ENCODE assay signal across 8 cellular contexts in the genomic region with DNA sequence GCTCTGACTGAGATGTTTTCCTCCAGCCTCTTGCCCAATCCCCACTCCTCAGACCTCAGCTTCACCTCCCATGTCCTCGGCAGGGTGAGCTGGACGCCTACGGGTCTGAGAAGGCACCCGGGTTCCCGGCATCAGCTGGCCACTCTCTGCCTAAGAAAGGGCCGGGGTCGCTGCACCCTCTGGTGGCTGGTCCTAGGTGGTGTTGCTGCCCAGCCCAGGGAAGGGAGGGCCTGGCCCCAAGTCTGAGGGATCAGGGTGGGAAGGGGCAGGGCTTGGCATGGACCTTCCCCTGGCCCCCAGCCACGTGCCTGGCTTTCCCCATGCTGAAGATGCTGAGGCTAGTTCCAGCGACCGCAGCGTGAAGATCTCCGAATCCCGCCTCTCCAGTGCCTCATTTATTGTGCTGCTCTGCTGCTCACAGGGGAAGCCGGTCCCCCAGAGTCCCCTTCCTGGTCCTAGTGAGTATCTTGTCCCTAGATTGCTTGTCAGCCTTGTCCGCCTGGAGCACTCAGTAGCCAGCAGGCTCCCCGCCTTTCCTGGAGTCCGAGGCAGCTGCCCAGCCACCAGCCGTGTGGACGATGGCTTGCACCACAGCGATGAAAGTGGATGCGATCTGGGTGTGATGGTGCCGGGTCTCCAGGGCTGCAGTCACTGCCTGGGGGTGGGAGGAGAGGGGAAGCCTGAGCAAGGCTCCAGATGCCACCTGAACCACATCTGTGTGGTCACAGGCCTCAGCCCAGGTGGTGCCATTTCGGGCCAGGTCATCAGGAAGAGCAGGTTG. TPM values are rescaled to one million over a fixed set of nuclear protein-coding genes. Genes with fewer than 3 reads are reported as not detected.
DNase-seq lines count a peak whose midpoint lies in the region; ATAC-seq, FAIRE-seq and TF ChIP-seq lines count a peak whose summit lies in the region.

No MANE protein-coding gene starts in this region.

- no peak overlapping the region for H3K4me2 ChIP-seq in neural cell (ENCODE audit: low read length)

- no peaks in the 10 kb centered on the region for H3K9me2 ChIP-seq in neural cell (ENCODE audit: insufficient read depth, low read length)

- no peak for FAIRE-seq in H54 (lab: Jason Lieb, UNC)

- no peak overlapping the region for H2AFZ ChIP-seq in neural cell (ENCODE audit: low read depth, low read length)

- peak; percentile 86 for TF ChIP-seq CTCF in C4-2B (conservative IDR thresholded peaks at IDR 0.05)
- peak; percentile 95 for TF ChIP-seq CTCF in fibroblast of the aortic adventitia (IDR thresholded peaks at IDR 0.05; ENCODE audit: insufficient read depth, low read length)
- peak; percentile 64 for TF ChIP-seq CTCF in neural cell (IDR thresholded peaks at IDR 0.05; ENCODE audit: poor library complexity, severe bottlenecking)

- H3K4me1 ChIP-seq in thymus (ENCODE audit: control insufficient read depth, insufficient read depth, low read length), result peaks cover 12% of the 10 kb centered on the region

- no peak for ATAC-seq in GM21717 (IDR thresholded peaks at IDR 0.05; ENCODE audit: unreplicated experiment)

- WGBS in thymus, result 67% methylated on average over 23 of the region's 23 CpGs

- TF ChIP-seq POLR2A in H54 (IDR thresholded peaks at IDR 0.05; ENCODE audit: low read depth, low read length), result no peak

- TF ChIP-seq EP300 in neural cell (conservative IDR thresholded peaks at IDR 0.05; ENCODE audit: poor library complexity, severe bottlenecking), result no peak

- DNase-seq in H54 (ENCODE audit: insufficient read length, low spot score) (peak; percentile 68), OCI-M1 (lab: John Stamatoyannopoulos, UW) (peak; percentile 89), activated T-helper 1 cell treated with Interleukin-2 at 50 U/mL for 16 hours (ENCODE audit: low read depth) (peak; percentile 18), fibroblast of the aortic adventitia (ENCODE audit: low read depth) (peak; percentile 99)

- H3K27ac ChIP-seq in C4-2B (peak overlapping the region; percentile 18; the same call in 1 of the 2 replicates), neural cell (ENCODE audit: low read length) (no peak overlapping the region), thymus (ENCODE audit: low read depth) (peak overlapping the region; percentile 49)

- H3K36me3 ChIP-seq in neural cell (ENCODE audit: insufficient read depth, low read length) (no peaks in the 10 kb centered on the region), thymus (ENCODE audit: control insufficient read depth, insufficient read depth) (no peaks in the 10 kb centered on the region)

- no peak overlapping the region for H3K9ac ChIP-seq in neural cell (ENCODE audit: low read length)

- H3K9me3 ChIP-seq in neural cell (ENCODE audit: low read length), result no peaks in the 10 kb centered on the region
- no peaks in the 10 kb centered on the region for H3K9me3 ChIP-seq in thymus (ENCODE audit: control insufficient read depth)

- H3K27me3 ChIP-seq in neural cell (ENCODE audit: insufficient read depth, low read depth, low read length) (no peaks in the 10 kb centered on the region), thymus (ENCODE audit: control insufficient read depth, insufficient read depth) (no peaks in the 10 kb centered on the region)

- no peaks in the 10 kb centered on the region for H4K20me1 ChIP-seq in neural cell (ENCODE audit: insufficient read depth)

- no peaks in the 10 kb centered on the region for H3F3A ChIP-seq in neural cell (ENCODE audit: insufficient read depth, low read length, poor library complexity, severe bottlenecking)

- peak; percentile 65 for TF ChIP-seq RAD21 in neural cell (conservative IDR thresholded peaks at IDR 0.05)

- H3K4me3 ChIP-seq in fibroblast of the aortic adventitia (ENCODE audit: low read depth, low read length), result peak overlapping the region; percentile 18
- H3K4me3 ChIP-seq in neural cell (ENCODE audit: low read length), result no peak overlapping the region
- no peak overlapping the region for H3K4me3 ChIP-seq in thymus (ENCODE audit: low read length)

- no peaks in the 10 kb centered on the region for H3K79me2 ChIP-seq in neural cell (replicated peaks; ENCODE audit: insufficient read depth, low read length)

TF ChIP-seq in neural cell, 6 proteins besides CTCF, POLR2A, EP300 and RAD21:
- TF ChIP-seq, protein P1, sequence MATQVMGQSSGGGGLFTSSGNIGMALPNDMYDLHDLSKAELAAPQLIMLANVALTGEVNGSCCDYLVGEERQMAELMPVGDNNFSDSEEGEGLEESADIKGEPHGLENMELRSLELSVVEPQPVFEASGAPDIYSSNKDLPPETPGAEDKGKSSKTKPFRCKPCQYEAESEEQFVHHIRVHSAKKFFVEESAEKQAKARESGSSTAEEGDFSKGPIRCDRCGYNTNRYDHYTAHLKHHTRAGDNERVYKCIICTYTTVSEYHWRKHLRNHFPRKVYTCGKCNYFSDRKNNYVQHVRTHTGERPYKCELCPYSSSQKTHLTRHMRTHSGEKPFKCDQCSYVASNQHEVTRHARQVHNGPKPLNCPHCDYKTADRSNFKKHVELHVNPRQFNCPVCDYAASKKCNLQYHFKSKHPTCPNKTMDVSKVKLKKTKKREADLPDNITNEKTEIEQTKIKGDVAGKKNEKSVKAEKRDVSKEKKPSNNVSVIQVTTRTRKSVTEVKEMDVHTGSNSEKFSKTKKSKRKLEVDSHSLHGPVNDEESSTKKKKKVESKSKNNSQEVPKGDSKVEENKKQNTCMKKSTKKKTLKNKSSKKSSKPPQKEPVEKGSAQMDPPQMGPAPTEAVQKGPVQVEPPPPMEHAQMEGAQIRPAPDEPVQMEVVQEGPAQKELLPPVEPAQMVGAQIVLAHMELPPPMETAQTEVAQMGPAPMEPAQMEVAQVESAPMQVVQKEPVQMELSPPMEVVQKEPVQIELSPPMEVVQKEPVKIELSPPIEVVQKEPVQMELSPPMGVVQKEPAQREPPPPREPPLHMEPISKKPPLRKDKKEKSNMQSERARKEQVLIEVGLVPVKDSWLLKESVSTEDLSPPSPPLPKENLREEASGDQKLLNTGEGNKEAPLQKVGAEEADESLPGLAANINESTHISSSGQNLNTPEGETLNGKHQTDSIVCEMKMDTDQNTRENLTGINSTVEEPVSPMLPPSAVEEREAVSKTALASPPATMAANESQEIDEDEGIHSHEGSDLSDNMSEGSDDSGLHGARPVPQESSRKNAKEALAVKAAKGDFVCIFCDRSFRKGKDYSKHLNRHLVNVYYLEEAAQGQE (IDR thresholded peaks at IDR 0.05; ENCODE audit: borderline replicate concordance), result no peak
- TF ChIP-seq SMC3 (conservative IDR thresholded peaks at IDR 0.05; ENCODE audit: poor library complexity), result peak; percentile 71

RNA-seq across cellular contexts. Expression of a gene that starts 2.9 kb away (rescaled TPM):
- total RNA-seq in fibroblast of the aortic adventitia (ENCODE audit: low replicate concordance), result 4.4 and 27.8 TPM in 2 replicates
- polyA plus RNA-seq in neural cell (0.12 TPM in 1 of 2 replicates, not detected in the other), thymus (24.6 TPM)
- polyA minus RNA-seq in neural cell, result not detected in 2 replicates

RNA-seq across cellular contexts. Expression of a gene that starts 22.9 kb away (rescaled TPM):
- 31.0 and 43.2 TPM in 2 replicates for total RNA-seq in fibroblast of the aortic adventitia (ENCODE audit: low replicate concordance)
- 27.1 and 28.7 TPM in 2 replicates for polyA plus RNA-seq in neural cell
- 96.9 and 107 TPM in 2 replicates for polyA minus RNA-seq in neural cell
- polyA plus RNA-seq in thymus, result 11.6 TPM

Comparison
In these comparisons a context has a peak if more than half of its experiments do, and no peak if none do; other contexts are left out.
1. DNase-seq: peak in every context shown above with its lines; median percentile 99 in fibroblast of the aortic adventitia; 89 in OCI-M1; 68 in H54; 18 in activated T-helper 1 cell treated with Interleukin-2 at 50 U/mL for 16 hours.
2. RNA of a gene that starts 2.9 kb away (polyA plus RNA-seq): 24.6 TPM in thymus (single experiment); 0.12 TPM in neural cell; every median in the first group is over 10 times any median in the second.
3. Peak in every context shown above with its lines, with median percentiles within 50 percentile points of each other: CTCF ChIP-seq.